Comparison of ENCODE assay signal across 2 cellular contexts in the genomic region with DNA sequence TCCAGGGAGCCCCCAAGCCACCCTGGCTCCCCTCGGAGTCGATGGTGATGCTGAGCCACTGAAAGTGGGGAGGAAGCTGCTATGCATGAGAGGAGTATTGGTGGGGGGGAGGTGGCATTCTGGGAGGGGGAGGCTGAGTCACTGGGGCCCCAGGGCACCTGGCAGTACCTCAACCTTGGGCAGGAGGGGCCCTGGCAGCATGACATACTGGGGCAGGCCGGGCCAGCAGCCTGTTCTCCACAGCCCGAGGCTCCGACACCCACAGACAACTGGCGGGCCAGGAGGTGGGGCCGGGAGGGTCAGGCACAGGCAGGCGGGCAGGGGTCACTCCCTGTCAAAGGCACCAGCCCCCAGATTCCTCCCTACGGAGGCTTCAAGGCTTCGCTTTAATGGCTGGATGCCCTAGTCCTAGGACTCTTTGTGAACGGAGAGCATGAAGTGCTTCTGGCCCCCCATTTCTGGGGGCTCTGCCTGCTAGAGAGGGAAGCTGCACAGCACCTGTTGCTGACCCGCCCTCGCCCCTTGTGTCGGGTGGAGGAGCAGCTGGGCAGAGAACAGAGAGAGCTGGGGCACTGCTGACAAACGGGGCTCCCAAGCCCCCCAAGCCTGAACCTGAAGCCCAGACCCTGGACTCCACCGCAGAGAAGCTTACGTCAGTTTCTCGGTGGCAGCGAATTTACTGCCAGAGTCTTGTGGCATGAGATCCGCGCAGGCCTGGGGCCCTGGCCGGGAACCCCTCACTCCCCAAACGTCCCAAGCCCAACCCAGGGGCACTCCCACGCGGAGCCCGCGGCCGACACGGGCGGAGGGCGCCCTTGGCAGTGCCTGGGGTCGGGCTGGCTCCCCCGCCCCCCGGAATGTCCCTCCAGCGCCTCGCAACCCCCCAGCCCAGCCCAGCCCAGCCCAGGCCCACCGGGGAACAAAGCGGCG.
A peak's percentile ranks its signal among the peaks of the same experiment; 100 is the strongest.
TF ChIP-seq lines count a peak whose summit lies in the region.

No MANE protein-coding gene starts in this region.

TF ChIP-seq in IMR-90, 13 proteins besides CTCF, POLR2A, EP300 and RAD21:
- TF ChIP-seq RFX5 (IDR thresholded peaks at IDR 0.05; ENCODE audit: low read depth, low read length) (no peak), MAZ (IDR thresholded peaks at IDR 0.05; ENCODE audit: borderline replicate concordance, low read depth, low read length) (peak; percentile 67; the same call in 1 of the 2 replicates)

TF ChIP-seq in GM12878, 131 proteins besides CTCF, POLR2A, EP300 and RAD21:
- TF ChIP-seq SMC3 (IDR thresholded peaks at IDR 0.05; ENCODE audit: borderline replicate concordance, low read length) (no peak), STAT1 (conservative IDR thresholded peaks at IDR 0.05) (no peak), TAF1 (IDR thresholded peaks at IDR 0.05; ENCODE audit: borderline replicate concordance, low read depth, low read length) (no peak), POLR2AphosphoS2 (IDR thresholded peaks at IDR 0.05; ENCODE audit: low read depth, low read length) (no peak), IKZF1 (conservative IDR thresholded peaks at IDR 0.05) (no peak), ZZZ3 (IDR thresholded peaks at IDR 0.05; ENCODE audit: control insufficient read depth, insufficient read length, low read depth) (no peak), EGR1 (IDR thresholded peaks at IDR 0.05; ENCODE audit: borderline replicate concordance in 1 of 2, low read depth in 2 of 2, low read length in 2 of 2) (no peak), CHD2 (IDR thresholded peaks at IDR 0.05; ENCODE audit: borderline replicate concordance, low read depth, low read length) (no peak), SIN3A (IDR thresholded peaks at IDR 0.05; ENCODE audit: low read depth, low read length) (no peak), ZNF384 (IDR thresholded peaks at IDR 0.05; ENCODE audit: borderline replicate concordance, low read depth, low read length) (no peak), ZNF207 (IDR thresholded peaks at IDR 0.05; ENCODE audit: borderline replicate concordance) (no peak), TCF7 (IDR thresholded peaks at IDR 0.05; ENCODE audit: borderline replicate concordance) (no peak), RAD51 (IDR thresholded peaks at IDR 0.05) (no peak), BMI1 (IDR thresholded peaks at IDR 0.05; ENCODE audit: borderline replicate concordance) (no peak)
- TF ChIP-seq, protein P1, sequence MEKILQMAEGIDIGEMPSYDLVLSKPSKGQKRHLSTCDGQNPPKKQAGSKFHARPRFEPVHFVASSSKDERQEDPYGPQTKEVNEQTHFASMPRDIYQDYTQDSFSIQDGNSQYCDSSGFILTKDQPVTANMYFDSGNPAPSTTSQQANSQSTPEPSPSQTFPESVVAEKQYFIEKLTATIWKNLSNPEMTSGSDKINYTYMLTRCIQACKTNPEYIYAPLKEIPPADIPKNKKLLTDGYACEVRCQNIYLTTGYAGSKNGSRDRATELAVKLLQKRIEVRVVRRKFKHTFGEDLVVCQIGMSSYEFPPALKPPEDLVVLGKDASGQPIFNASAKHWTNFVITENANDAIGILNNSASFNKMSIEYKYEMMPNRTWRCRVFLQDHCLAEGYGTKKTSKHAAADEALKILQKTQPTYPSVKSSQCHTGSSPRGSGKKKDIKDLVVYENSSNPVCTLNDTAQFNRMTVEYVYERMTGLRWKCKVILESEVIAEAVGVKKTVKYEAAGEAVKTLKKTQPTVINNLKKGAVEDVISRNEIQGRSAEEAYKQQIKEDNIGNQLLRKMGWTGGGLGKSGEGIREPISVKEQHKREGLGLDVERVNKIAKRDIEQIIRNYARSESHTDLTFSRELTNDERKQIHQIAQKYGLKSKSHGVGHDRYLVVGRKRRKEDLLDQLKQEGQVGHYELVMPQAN (conservative IDR thresholded peaks at IDR 0.05), result no peak
- TF ChIP-seq, protein P2, sequence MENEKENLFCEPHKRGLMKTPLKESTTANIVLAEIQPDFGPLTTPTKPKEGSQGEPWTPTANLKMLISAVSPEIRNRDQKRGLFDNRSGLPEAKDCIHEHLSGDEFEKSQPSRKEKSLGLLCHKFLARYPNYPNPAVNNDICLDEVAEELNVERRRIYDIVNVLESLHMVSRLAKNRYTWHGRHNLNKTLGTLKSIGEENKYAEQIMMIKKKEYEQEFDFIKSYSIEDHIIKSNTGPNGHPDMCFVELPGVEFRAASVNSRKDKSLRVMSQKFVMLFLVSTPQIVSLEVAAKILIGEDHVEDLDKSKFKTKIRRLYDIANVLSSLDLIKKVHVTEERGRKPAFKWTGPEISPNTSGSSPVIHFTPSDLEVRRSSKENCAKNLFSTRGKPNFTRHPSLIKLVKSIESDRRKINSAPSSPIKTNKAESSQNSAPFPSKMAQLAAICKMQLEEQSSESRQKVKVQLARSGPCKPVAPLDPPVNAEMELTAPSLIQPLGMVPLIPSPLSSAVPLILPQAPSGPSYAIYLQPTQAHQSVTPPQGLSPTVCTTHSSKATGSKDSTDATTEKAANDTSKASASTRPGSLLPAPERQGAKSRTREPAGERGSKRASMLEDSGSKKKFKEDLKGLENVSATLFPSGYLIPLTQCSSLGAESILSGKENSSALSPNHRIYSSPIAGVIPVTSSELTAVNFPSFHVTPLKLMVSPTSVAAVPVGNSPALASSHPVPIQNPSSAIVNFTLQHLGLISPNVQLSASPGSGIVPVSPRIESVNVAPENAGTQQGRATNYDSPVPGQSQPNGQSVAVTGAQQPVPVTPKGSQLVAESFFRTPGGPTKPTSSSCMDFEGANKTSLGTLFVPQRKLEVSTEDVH (IDR thresholded peaks at IDR 0.05; ENCODE audit: low read depth, partially characterized antibody), result no peak
- TF ChIP-seq, protein P3, sequence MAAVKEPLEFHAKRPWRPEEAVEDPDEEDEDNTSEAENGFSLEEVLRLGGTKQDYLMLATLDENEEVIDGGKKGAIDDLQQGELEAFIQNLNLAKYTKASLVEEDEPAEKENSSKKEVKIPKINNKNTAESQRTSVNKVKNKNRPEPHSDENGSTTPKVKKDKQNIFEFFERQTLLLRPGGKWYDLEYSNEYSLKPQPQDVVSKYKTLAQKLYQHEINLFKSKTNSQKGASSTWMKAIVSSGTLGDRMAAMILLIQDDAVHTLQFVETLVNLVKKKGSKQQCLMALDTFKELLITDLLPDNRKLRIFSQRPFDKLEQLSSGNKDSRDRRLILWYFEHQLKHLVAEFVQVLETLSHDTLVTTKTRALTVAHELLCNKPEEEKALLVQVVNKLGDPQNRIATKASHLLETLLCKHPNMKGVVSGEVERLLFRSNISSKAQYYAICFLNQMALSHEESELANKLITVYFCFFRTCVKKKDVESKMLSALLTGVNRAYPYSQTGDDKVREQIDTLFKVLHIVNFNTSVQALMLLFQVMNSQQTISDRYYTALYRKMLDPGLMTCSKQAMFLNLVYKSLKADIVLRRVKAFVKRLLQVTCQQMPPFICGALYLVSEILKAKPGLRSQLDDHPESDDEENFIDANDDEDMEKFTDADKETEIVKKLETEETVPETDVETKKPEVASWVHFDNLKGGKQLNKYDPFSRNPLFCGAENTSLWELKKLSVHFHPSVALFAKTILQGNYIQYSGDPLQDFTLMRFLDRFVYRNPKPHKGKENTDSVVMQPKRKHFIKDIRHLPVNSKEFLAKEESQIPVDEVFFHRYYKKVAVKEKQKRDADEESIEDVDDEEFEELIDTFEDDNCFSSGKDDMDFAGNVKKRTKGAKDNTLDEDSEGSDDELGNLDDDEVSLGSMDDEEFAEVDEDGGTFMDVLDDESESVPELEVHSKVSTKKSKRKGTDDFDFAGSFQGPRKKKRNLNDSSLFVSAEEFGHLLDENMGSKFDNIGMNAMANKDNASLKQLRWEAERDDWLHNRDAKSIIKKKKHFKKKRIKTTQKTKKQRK (IDR thresholded peaks at IDR 0.05; ENCODE audit: low read depth, low read length), result no peak
- TF ChIP-seq, protein P4, sequence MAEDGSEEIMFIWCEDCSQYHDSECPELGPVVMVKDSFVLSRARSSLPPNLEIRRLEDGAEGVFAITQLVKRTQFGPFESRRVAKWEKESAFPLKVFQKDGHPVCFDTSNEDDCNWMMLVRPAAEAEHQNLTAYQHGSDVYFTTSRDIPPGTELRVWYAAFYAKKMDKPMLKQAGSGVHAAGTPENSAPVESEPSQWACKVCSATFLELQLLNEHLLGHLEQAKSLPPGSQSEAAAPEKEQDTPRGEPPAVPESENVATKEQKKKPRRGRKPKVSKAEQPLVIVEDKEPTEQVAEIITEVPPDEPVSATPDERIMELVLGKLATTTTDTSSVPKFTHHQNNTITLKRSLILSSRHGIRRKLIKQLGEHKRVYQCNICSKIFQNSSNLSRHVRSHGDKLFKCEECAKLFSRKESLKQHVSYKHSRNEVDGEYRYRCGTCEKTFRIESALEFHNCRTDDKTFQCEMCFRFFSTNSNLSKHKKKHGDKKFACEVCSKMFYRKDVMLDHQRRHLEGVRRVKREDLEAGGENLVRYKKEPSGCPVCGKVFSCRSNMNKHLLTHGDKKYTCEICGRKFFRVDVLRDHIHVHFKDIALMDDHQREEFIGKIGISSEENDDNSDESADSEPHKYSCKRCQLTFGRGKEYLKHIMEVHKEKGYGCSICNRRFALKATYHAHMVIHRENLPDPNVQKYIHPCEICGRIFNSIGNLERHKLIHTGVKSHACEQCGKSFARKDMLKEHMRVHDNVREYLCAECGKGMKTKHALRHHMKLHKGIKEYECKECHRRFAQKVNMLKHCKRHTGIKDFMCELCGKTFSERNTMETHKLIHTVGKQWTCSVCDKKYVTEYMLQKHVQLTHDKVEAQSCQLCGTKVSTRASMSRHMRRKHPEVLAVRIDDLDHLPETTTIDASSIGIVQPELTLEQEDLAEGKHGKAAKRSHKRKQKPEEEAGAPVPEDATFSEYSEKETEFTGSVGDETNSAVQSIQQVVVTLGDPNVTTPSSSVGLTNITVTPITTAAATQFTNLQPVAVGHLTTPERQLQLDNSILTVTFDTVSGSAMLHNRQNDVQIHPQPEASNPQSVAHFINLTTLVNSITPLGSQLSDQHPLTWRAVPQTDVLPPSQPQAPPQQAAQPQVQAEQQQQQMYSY (CRISPR knock-in tag; IDR thresholded peaks at IDR 0.05), result no peak
